12 cellular contexts compared by ENCODE assay signal in genomic region chr11:116563028-116563712, GRCh38.
A peak's percentile ranks its signal among the peaks of the same experiment; 100 is the strongest.
DNase-seq lines count a peak whose midpoint lies in the region; ATAC-seq and TF ChIP-seq lines count a peak whose summit lies in the region.
"Had no signal": no experiment of that assay in that cellular context is flagged by ENCODE, and none has a peak within 500 bp of the region (broad histone marks: within the 10 kb centered on the region; RNA-seq: fewer than 3 reads in every experiment).

No MANE protein-coding gene starts in this region.

- 30 to 36% methylated on average over 10 of the region's 10 CpGs for WGBS in GM23248 (ENCODE audit: low coverage in 1 of 2, low lambda C conversion rate in 2 of 2, missing lambda C conversion rate in 2 of 2), 2 experiments
- WGBS in tibial nerve, 2 donors: 29 to 36% methylated on average over 10 of the region's 10 CpGs

- DNase-seq in GM23248: peak; percentile 76
- peak; percentile 39 for DNase-seq in RPMI7951 (ENCODE audit: low read depth)
- DNase-seq in left cardiac atrium: no peak
- peak; percentile 42 for DNase-seq in retina
- no peak for DNase-seq in NCI-H1436 treated with DMSO at 0.1 percent for 48 hours (lab: John Stamatoyannopoulos, UW)
- no peak for DNase-seq in tibial nerve (ENCODE audit: low spot score in 2 of 2)
- no peak for DNase-seq in T-cell
- DNase-seq in type B pancreatic cell (ENCODE audit: extremely low spot score, unreplicated experiment): no peak
- DNase-seq: activated CD4-positive, CD25-positive, alpha-beta regulatory T cell; activated naive CD8-positive, alpha-beta T cell treated with anti-CD3 and anti-CD28 coated beads, Interleukin-2, amount 10 ng/mL, durations not matched to agents 7 days and 5 days; NCI-H82 had no signal

- H4K20me1 ChIP-seq in GM23248 (ENCODE audit: insufficient read depth): no peaks in the 10 kb centered on the region

- H2AFZ ChIP-seq in GM23248: no peak overlapping the region

- ATAC-seq in left cardiac atrium (peak; percentile 80 to 89), T-cell (replicated peaks in 1 of 4) (no peak)
- ATAC-seq: naive thymus-derived CD8-positive, alpha-beta T cell had no signal

- no peaks in the 10 kb centered on the region for H3K79me2 ChIP-seq in GM23248 (ENCODE audit: insufficient read depth)

- CTCF ChIA-PET in T-cell (lab: Charles Lee): no interaction called here

- intact Hi-C loops in left cardiac atrium (cut with DNase I): no loop called here

- peaks cover 14% of the 10 kb centered on the region for H3K4me1 ChIP-seq in GM23248 (ENCODE audit: insufficient read depth)
- H3K4me1 ChIP-seq in tibial nerve: peaks cover 0 to 6% (median 0%) of the 10 kb centered on the region in 4 donors

- H3K9me3 ChIP-seq in GM23248 (ENCODE audit: low read depth) (no peaks in the 10 kb centered on the region), tibial nerve (peaks cover 0 to 8% (median 0%) of the 10 kb centered on the region in 4 donors)

- H3K27ac Mint-ChIP-seq in T-cell (no peak overlapping the region), type B pancreatic cell (no peak overlapping the region)
- H3K27ac Mint-ChIP-seq: activated naive CD8-positive, alpha-beta T cell treated with anti-CD3 and anti-CD28 coated beads, Interleukin-2, amount 10 ng/mL, durations not matched to agents 7 days and 5 days; naive thymus-derived CD8-positive, alpha-beta T cell had no signal

- no peak overlapping the region for H3K27ac ChIP-seq in GM23248
- H3K27ac ChIP-seq in tibial nerve: no peak overlapping the region

- POLR2A ChIA-PET in T-cell (lab: Charles Lee): no interaction called here

- no peaks in the 10 kb centered on the region for H3K9me2 ChIP-seq in GM23248 (ENCODE audit: insufficient read depth)

- peaks cover 6% of the 10 kb centered on the region; the same call in 1 of the 2 replicates for H3F3A ChIP-seq in GM23248 (ENCODE audit: insufficient read depth)

- no peak for TF ChIP-seq POLR2A in tibial nerve (IDR thresholded peaks at IDR 0.05)

- H3K27me3 ChIP-seq in GM23248 (replicated peaks; ENCODE audit: insufficient read depth) (no peaks in the 10 kb centered on the region), tibial nerve (no peaks in the 10 kb centered on the region)

- H3K36me3 Mint-ChIP-seq in T-cell (no peaks in the 10 kb centered on the region), type B pancreatic cell (no peaks in the 10 kb centered on the region)
- H3K36me3 Mint-ChIP-seq: activated naive CD8-positive, alpha-beta T cell treated with anti-CD3 and anti-CD28 coated beads, Interleukin-2, amount 10 ng/mL, durations not matched to agents 7 days and 5 days had no signal

- in situ Hi-C loops in GM23248 (cut with MboI): no loop called here

- H3K36me3 ChIP-seq in GM23248 (ENCODE audit: low read depth): no peaks in the 10 kb centered on the region
- no peaks in the 10 kb centered on the region for H3K36me3 ChIP-seq in tibial nerve

- H3K9me3 Mint-ChIP-seq in T-cell (peaks cover 0 to 10% (median 7%) of the 10 kb centered on the region in 3 donors), type B pancreatic cell (no peaks in the 10 kb centered on the region)
- H3K9me3 Mint-ChIP-seq: activated naive CD8-positive, alpha-beta T cell treated with anti-CD3 and anti-CD28 coated beads, Interleukin-2, amount 10 ng/mL, durations not matched to agents 7 days and 5 days had no signal

- H3K4me3 Mint-ChIP-seq in T-cell (no peak overlapping the region), type B pancreatic cell (no peak overlapping the region)
- H3K4me3 Mint-ChIP-seq: activated naive CD8-positive, alpha-beta T cell treated with anti-CD3 and anti-CD28 coated beads, Interleukin-2, amount 10 ng/mL, durations not matched to agents 7 days and 5 days; naive thymus-derived CD8-positive, alpha-beta T cell had no signal

- TF ChIP-seq EP300 in tibial nerve (IDR thresholded peaks at IDR 0.05): no peak

- no peak overlapping the region for H3K4me3 ChIP-seq in GM23248
- no peak overlapping the region for H3K4me3 ChIP-seq in tibial nerve

- H3K9ac ChIP-seq in GM23248: no peak overlapping the region

- H3K4me1 Mint-ChIP-seq in T-cell (no peaks in the 10 kb centered on the region), type B pancreatic cell (ENCODE audit: unreplicated experiment) (peaks cover 18% of the 10 kb centered on the region)
- H3K4me1 Mint-ChIP-seq: activated naive CD8-positive, alpha-beta T cell treated with anti-CD3 and anti-CD28 coated beads, Interleukin-2, amount 10 ng/mL, durations not matched to agents 7 days and 5 days; naive thymus-derived CD8-positive, alpha-beta T cell had no signal

- TF ChIP-seq CTCF in tibial nerve (IDR thresholded peaks at IDR 0.05) (no peak), type B pancreatic cell (conservative IDR thresholded peaks at IDR 0.05) (no peak)

- H3K27me3 Mint-ChIP-seq in T-cell (peaks cover 14 to 15% of the 10 kb centered on the region in 2 donors), type B pancreatic cell (peaks cover 31% of the 10 kb centered on the region)
- H3K27me3 Mint-ChIP-seq: activated naive CD8-positive, alpha-beta T cell treated with anti-CD3 and anti-CD28 coated beads, Interleukin-2, amount 10 ng/mL, durations not matched to agents 7 days and 5 days had no signal

- H3K4me2 ChIP-seq in GM23248 (ENCODE audit: unreplicated experiment): no peak overlapping the region

Comparison
In these comparisons a context has a peak if more than half of its experiments do, and no peak if none do; other contexts are left out.
1. DNase-seq: peak in GM23248 (single experiment), RPMI7951 (single experiment) and retina (single experiment); none in left cardiac atrium (single experiment), NCI-H1436 treated with DMSO at 0.1 percent for 48 hours (single experiment), tibial nerve (0 of 2), T-cell (0 of 34) and type B pancreatic cell (single experiment).
2. ATAC-seq: peak in left cardiac atrium (2 of 2); none in T-cell (0 of 4).